ENCODE assay signal across 1 cellular context in genomic region chr5:147439253-147439652, GRCh38.
TF ChIP-seq lines count a peak whose summit lies in the region.

No MANE protein-coding gene starts in this region.

TF ChIP-seq in SK-N-SH treated with all-trans-retinoic acid at 6 μM for 48 hours, 23 proteins besides CTCF, POLR2A, EP300 and RAD21 (continued from another document):
- TF ChIP-seq CSRNP3 (CRISPR knock-in tag; IDR thresholded peaks at IDR 0.05), result no peak
- no peak for TF ChIP-seq ZNF8 (CRISPR knock-in tag; IDR thresholded peaks at IDR 0.05)
- no peak for TF ChIP-seq ISL1 (CRISPR knock-in tag; IDR thresholded peaks at IDR 0.05)
- no peak for TF ChIP-seq ZNF565 (CRISPR knock-in tag; conservative IDR thresholded peaks at IDR 0.05; ENCODE audit: low read depth)
- TF ChIP-seq PPARA (CRISPR knock-in tag; IDR thresholded peaks at IDR 0.05; ENCODE audit: borderline replicate concordance), result no peak
- TF ChIP-seq PATZ1 (CRISPR knock-in tag; IDR thresholded peaks at IDR 0.05; ENCODE audit: borderline replicate concordance), result no peak
- no peak for TF ChIP-seq ZFP30 (CRISPR knock-in tag; IDR thresholded peaks at IDR 0.05)
- TF ChIP-seq, protein P1, sequence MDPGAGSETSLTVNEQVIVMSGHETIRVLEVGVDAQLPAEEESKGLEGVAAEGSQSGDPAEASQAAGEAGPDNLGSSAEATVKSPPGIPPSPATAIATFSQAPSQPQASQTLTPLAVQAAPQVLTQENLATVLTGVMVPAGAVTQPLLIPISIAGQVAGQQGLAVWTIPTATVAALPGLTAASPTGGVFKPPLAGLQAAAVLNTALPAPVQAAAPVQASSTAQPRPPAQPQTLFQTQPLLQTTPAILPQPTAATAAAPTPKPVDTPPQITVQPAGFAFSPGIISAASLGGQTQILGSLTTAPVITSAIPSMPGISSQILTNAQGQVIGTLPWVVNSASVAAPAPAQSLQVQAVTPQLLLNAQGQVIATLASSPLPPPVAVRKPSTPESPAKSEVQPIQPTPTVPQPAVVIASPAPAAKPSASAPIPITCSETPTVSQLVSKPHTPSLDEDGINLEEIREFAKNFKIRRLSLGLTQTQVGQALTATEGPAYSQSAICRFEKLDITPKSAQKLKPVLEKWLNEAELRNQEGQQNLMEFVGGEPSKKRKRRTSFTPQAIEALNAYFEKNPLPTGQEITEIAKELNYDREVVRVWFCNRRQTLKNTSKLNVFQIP (CRISPR knock-in tag; IDR thresholded peaks at IDR 0.05; ENCODE audit: borderline replicate concordance, low read depth), result no peak
- TF ChIP-seq SNAI2 (CRISPR knock-in tag; IDR thresholded peaks at IDR 0.05), result no peak
- TF ChIP-seq ZC3H10 (CRISPR knock-in tag; IDR thresholded peaks at IDR 0.05), result no peak
- TF ChIP-seq GLIS3 (CRISPR knock-in tag; IDR thresholded peaks at IDR 0.05), result no peak
- no peak for TF ChIP-seq TSHZ2 (CRISPR knock-in tag; IDR thresholded peaks at IDR 0.05)
- no peak for TF ChIP-seq ZFP3 (CRISPR knock-in tag; IDR thresholded peaks at IDR 0.05)
- TF ChIP-seq TCF4 (CRISPR knock-in tag; IDR thresholded peaks at IDR 0.05; ENCODE audit: borderline replicate concordance), result no peak
- no peak for TF ChIP-seq ESRRG (CRISPR knock-in tag; IDR thresholded peaks at IDR 0.05)
